Comparison of ENCODE assay signal across 1 cellular context in the genomic region with DNA sequence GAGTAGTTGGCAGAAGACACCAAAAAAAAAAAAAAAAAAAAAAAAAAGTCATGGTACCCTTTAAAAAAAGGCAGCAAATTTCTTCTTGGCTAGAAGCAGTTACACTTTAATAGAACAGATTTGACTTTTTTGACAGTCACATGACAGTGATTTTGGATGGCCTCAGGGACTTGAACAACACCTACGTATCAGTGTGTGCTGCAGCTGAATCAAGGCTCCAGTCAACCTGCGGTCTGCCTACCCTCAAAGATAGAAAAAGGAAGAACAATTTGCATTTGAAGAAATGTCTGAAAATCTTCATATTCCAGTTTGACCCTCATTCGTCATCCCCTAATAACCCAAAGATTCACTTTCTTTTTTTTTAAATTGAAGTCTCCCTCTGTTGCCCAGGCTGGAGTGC.
TF ChIP-seq lines count a peak whose summit lies in the region.

No MANE protein-coding gene starts in this region.

TF ChIP-seq in K562, 482 proteins besides CTCF, POLR2A, EP300 and RAD21 (continued from another document):
- TF ChIP-seq, protein P1, sequence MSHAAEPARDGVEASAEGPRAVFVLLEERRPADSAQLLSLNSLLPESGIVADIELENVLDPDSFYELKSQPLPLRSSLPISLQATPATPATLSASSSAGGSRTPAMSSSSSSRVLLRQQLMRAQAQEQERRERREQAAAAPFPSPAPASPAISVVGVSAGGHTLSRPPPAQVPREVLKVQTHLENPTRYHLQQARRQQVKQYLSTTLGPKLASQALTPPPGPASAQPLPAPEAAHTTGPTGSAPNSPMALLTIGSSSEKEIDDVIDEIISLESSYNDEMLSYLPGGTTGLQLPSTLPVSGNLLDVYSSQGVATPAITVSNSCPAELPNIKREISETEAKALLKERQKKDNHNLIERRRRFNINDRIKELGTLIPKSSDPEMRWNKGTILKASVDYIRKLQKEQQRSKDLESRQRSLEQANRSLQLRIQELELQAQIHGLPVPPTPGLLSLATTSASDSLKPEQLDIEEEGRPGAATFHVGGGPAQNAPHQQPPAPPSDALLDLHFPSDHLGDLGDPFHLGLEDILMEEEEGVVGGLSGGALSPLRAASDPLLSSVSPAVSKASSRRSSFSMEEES (CRISPR knock-in tag; IDR thresholded peaks at IDR 0.05), result peak; percentile 7; the same call in 1 of the 2 replicates
TF ChIP-seq in K562: peak in this region for 1.
